In genomic region chr11:104907521-104908185, GRCh38 we compare ENCODE assay signal across 15 cellular contexts. TPM values are rescaled to one million over a fixed set of nuclear protein-coding genes. Genes with fewer than 3 reads are reported as not detected.
DNase-seq lines count a peak whose midpoint lies in the region; ATAC-seq and TF ChIP-seq lines count a peak whose summit lies in the region.
"Had no signal": no experiment of that assay in that cellular context is flagged by ENCODE, and none has a peak within 500 bp of the region (broad histone marks: within the 10 kb centered on the region; RNA-seq: fewer than 3 reads in every experiment).

No MANE protein-coding gene starts in this region.

- no peak for TF ChIP-seq POLR2A in gastrocnemius medialis (IDR thresholded peaks at IDR 0.05)

- H3K4me3 ChIP-seq in GM12865 (ENCODE audit: low read depth, low read length) = no peak overlapping the region
- H3K4me3 ChIP-seq in astrocyte of the spinal cord (ENCODE audit: low read depth, low read length) = no peak overlapping the region
- H3K4me3 ChIP-seq in gastrocnemius medialis = no peak overlapping the region

- intact Hi-C loops in left ventricle myocardium superior (cut with micrococcal nuclease) (no loop called here), gastrocnemius medialis (cut with DNase I; ENCODE audit: low total_unique reads) (no loop called here)

- DNase-seq in GM12865 (ENCODE audit: low read depth) (peak; percentile 42), astrocyte of the spinal cord (ENCODE audit: low read depth, low spot score) (peak; percentile 29), NCI-H1417 treated with DMSO at 0.1 percent for 48 hours (lab: John Stamatoyannopoulos, UW) (no peak), left ventricle myocardium superior (no peak), COR-L47 (lab: John Stamatoyannopoulos, UW) (no peak), gastrocnemius medialis (no peak)
- DNase-seq: DMS 273 treated with DMSO at 0.1 percent for 48 hours; effector CD8-positive, alpha-beta T cell; stimulated activated CD4-positive, alpha-beta T cell treated with anti-CD3 and anti-CD28 coated beads, Interleukin-1b, Interleukin-23, amount 100 ng/mL, for 48 hours; trophoblast cell had no signal

- H3K9me3 ChIP-seq in gastrocnemius medialis = no peaks in the 10 kb centered on the region

- no peaks in the 10 kb centered on the region for H3K36me3 ChIP-seq in gastrocnemius medialis

- H3K27me3 ChIP-seq in gastrocnemius medialis = no peaks in the 10 kb centered on the region

- ATAC-seq in GM19468 (IDR thresholded peaks at IDR 0.05; ENCODE audit: extremely low read depth, unreplicated experiment) (peak; percentile 75), HG03064 (IDR thresholded peaks at IDR 0.05; ENCODE audit: low read depth, unreplicated experiment) (peak; percentile 78), left ventricle myocardium superior (no peak), gastrocnemius medialis (no peak)
- ATAC-seq: HepG2 had no signal

- no peak overlapping the region for H3K27ac ChIP-seq in gastrocnemius medialis

- TF ChIP-seq CTCF in GM12865 (IDR thresholded peaks at IDR 0.05; ENCODE audit: insufficient read depth, low read depth, low read length, missing control alignments) (no peak), astrocyte of the spinal cord (IDR thresholded peaks at IDR 0.05; ENCODE audit: low read depth, low read length) (no peak), gastrocnemius medialis (IDR thresholded peaks at IDR 0.05 in 4 of 5, conservative IDR thresholded peaks at IDR 0.05 in 1 of 5) (no peak)

- in situ Hi-C loops in astrocyte of the spinal cord (cut with HindIII; ENCODE audit: low sequenced_read_pairs) (no loop called here), gastrocnemius medialis (cut with MboI; ENCODE audit: low sequenced_read_pairs in 4 of 4) (no loop called here)

- peaks cover 0 to 3% of the 10 kb centered on the region in 2 donors for H3K4me1 ChIP-seq in gastrocnemius medialis

RNA-seq across cellular contexts. Expression of gene CASP12, which starts 9.4 kb away (rescaled TPM):
- total RNA-seq in left ventricle myocardium superior (not detected), gastrocnemius medialis (under 1 TPM in 3 of 4 donors, not detected in 1; 0.39 to 0.86 (median 0.49) TPM)
- total RNA-seq: activated T-helper 2 cell treated with anti-CD3 and anti-CD28 coated beads, Interferon-gamma antibody, Interleukin-2, Interleukin-4, amounts not matched to agents 10 μg/mL and 5 μg/mL and 100 μg/mL, durations not matched to agents 14 hours and 24 hours and 36 hours; HepG2; T-helper 1 cell treated with Interleukin-12 subunit alpha and Interleukin-12 subunit beta and Interleukin-4 antibody, amounts not matched to agents 30 ng/mL and 1 ng/mL, for 36 hours had no signal

Comparison
In these comparisons a context has a peak if more than half of its experiments do, and no peak if none do; other contexts are left out.
1. DNase-seq: peak in GM12865 (single experiment) and astrocyte of the spinal cord (single experiment); none in NCI-H1417 treated with DMSO at 0.1 percent for 48 hours (single experiment), left ventricle myocardium superior (single experiment), COR-L47 (single experiment) and gastrocnemius medialis (0 of 2).
2. ATAC-seq: peak in GM19468 (single experiment) and HG03064 (single experiment); none in left ventricle myocardium superior (single experiment) and gastrocnemius medialis (0 of 2).